ENCODE assay signal across 16 cellular contexts in genomic region chr10:133310789-133311188, GRCh38. TPM values are rescaled to one million over a fixed set of nuclear protein-coding genes. Genes with fewer than 3 reads are reported as not detected.
"Had no signal": no experiment of that assay in that cellular context is flagged by ENCODE, and none has a peak within 500 bp of the region (broad histone marks: within the 10 kb centered on the region; RNA-seq: fewer than 3 reads in every experiment).

No MANE protein-coding gene starts in this region.

- H3K36me3 ChIP-seq: right atrium auricular region had no signal

- H3K36me3 Mint-ChIP-seq: activated naive CD4-positive, alpha-beta T cell treated with anti-CD3 and anti-CD28 coated beads, Interleukin-2, amount 50 U/mL, for 24 hours had no signal

- DNase-seq: body of pancreas; effector memory CD4-positive, alpha-beta T cell; gastrocnemius medialis; heart right ventricle; islet precursor cell; stimulated activated naive B cell treated with anti-CD40 and anti-IgM and Interleukin-4, amounts not matched to agents 10 μg/mL and 1 μg/mL and 100 μg/mL, for 72 hours had no signal

- H3K9me3 ChIP-seq: body of pancreas, gastrocnemius medialis, heart right ventricle, left lung, right atrium auricular region, tibial nerve had no signal

- H3K9me3 Mint-ChIP-seq: activated naive CD4-positive, alpha-beta T cell treated with anti-CD3 and anti-CD28 coated beads, Interleukin-2, amount 50 U/mL, for 24 hours; activated T-helper 2 cell treated with anti-CD3 and anti-CD28 coated beads, Interferon-gamma antibody, Interleukin-2, Interleukin-4, amounts not matched to agents 10 μg/mL and 5 μg/mL and 100 μg/mL, durations not matched to agents 14 hours and 24 hours and 36 hours; central memory CD8-positive, alpha-beta T cell; stimulated activated naive B cell treated with anti-CD40 and anti-IgM and Interleukin-4, amounts not matched to agents 10 μg/mL and 1 μg/mL and 100 μg/mL, for 72 hours had no signal

- H3K27ac Mint-ChIP-seq: activated naive CD4-positive, alpha-beta T cell treated with anti-CD3 and anti-CD28 coated beads, Interleukin-2, amount 50 U/mL, for 24 hours; activated T-helper 2 cell treated with anti-CD3 and anti-CD28 coated beads, Interferon-gamma antibody, Interleukin-2, Interleukin-4, amounts not matched to agents 10 μg/mL and 5 μg/mL and 100 μg/mL, durations not matched to agents 14 hours and 24 hours and 36 hours; stimulated activated naive B cell treated with anti-CD40 and anti-IgM and Interleukin-4, amounts not matched to agents 10 μg/mL and 1 μg/mL and 100 μg/mL, for 72 hours had no signal

- H3K27me3 ChIP-seq: body of pancreas, gastrocnemius medialis, heart right ventricle, left lung, right atrium auricular region, tibial nerve had no signal

- H3K4me3 ChIP-seq: body of pancreas, gastrocnemius medialis, heart right ventricle, left lung, right atrium auricular region, tibial nerve had no signal

- H3K27me3 Mint-ChIP-seq: activated naive CD4-positive, alpha-beta T cell treated with anti-CD3 and anti-CD28 coated beads, Interleukin-2, amount 50 U/mL, for 24 hours; central memory CD8-positive, alpha-beta T cell; stimulated activated naive B cell treated with anti-CD40 and anti-IgM and Interleukin-4, amounts not matched to agents 10 μg/mL and 1 μg/mL and 100 μg/mL, for 72 hours had no signal

- H3K9ac ChIP-seq: parathyroid adenoma had no signal

- H3K27ac ChIP-seq: body of pancreas, epithelial cell of prostate, gastrocnemius medialis, heart right ventricle, left lung, parathyroid adenoma, right atrium auricular region, tibial nerve had no signal

- H3K4me3 Mint-ChIP-seq: activated naive CD4-positive, alpha-beta T cell treated with anti-CD3 and anti-CD28 coated beads, Interleukin-2, amount 50 U/mL, for 24 hours; central memory CD8-positive, alpha-beta T cell; stimulated activated naive B cell treated with anti-CD40 and anti-IgM and Interleukin-4, amounts not matched to agents 10 μg/mL and 1 μg/mL and 100 μg/mL, for 72 hours had no signal

- H2AFZ ChIP-seq: parathyroid adenoma had no signal

RNA-seq across cellular contexts. Expression of gene CALY, which starts 25.9 kb away (rescaled TPM):
- total RNA-seq: activated T-helper 2 cell treated with anti-CD3 and anti-CD28 coated beads, Interferon-gamma antibody, Interleukin-2, Interleukin-4, amounts not matched to agents 10 μg/mL and 5 μg/mL and 100 μg/mL, durations not matched to agents 14 hours and 24 hours and 36 hours; gastrocnemius medialis; left lung had no signal

RNA-seq across cellular contexts. Expression of gene PRAP1, which starts 36.4 kb away (rescaled TPM):
- total RNA-seq: activated T-helper 2 cell treated with anti-CD3 and anti-CD28 coated beads, Interferon-gamma antibody, Interleukin-2, Interleukin-4, amounts not matched to agents 10 μg/mL and 5 μg/mL and 100 μg/mL, durations not matched to agents 14 hours and 24 hours and 36 hours; heart right ventricle; left lung; right atrium auricular region; subcutaneous adipose tissue; T-helper 1 cell treated with Interleukin-12 subunit alpha and Interleukin-12 subunit beta and Interleukin-4 antibody, amounts not matched to agents 30 ng/mL and 1 ng/mL, for 36 hours had no signal
- polyA plus RNA-seq: heart right ventricle had no signal
